ENCODE assay signal across 20 cellular contexts in the genomic region with DNA sequence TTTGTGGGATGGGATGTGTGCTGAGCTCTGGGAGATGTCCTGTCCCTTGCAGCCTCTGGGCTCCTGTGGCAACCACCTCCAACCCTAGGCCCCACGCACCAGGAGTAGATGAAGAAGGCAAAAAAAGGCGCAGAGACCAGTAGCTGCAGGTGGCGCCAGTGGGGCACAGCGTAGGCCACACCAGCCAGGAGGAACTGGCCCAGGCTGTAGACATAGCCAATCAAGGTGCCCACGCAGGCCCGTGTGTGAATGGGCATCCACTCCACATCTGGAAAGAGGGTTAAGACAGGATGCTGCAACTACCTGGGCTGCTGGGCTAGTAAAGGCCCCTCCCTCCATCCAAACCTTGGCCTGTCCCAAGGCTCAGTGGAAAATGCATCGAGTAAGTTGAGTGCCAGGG. TPM values are rescaled to one million over a fixed set of nuclear protein-coding genes. Genes with fewer than 3 reads are reported as not detected.
A peak's percentile ranks its signal among the peaks of the same experiment; 100 is the strongest.
DNase-seq lines count a peak whose midpoint lies in the region; ATAC-seq and TF ChIP-seq lines count a peak whose summit lies in the region.
"Had no signal": no experiment of that assay in that cellular context is flagged by ENCODE, and none has a peak within 500 bp of the region (broad histone marks: within the 10 kb centered on the region; RNA-seq: fewer than 3 reads in every experiment).

No MANE protein-coding gene starts in this region.

- no peak overlapping the region for H3K4me3 ChIP-seq in WERI-Rb-1 (ENCODE audit: low read depth, low read length)
- no peak overlapping the region for H3K4me3 ChIP-seq in CD8-positive, alpha-beta memory T cell (ENCODE audit: low read length)
- H3K4me3 ChIP-seq: A549, SJSA1 had no signal

- H3K36me3 ChIP-seq in WERI-Rb-1 = no peaks in the 10 kb centered on the region
- H3K36me3 ChIP-seq in CD8-positive, alpha-beta memory T cell (ENCODE audit: insufficient read depth, low read length) = no peaks in the 10 kb centered on the region
- H3K36me3 ChIP-seq: SJSA1 had no signal

- H3K9me3 Mint-ChIP-seq in CD8-positive, alpha-beta memory T cell = peaks cover 0 to 2% (median 0%) of the 10 kb centered on the region in 5 donors
- H3K9me3 Mint-ChIP-seq: CD4-positive, alpha-beta T cell; HFFc6; IgD-negative memory B cell had no signal

- H3K27me3 Mint-ChIP-seq in CD8-positive, alpha-beta memory T cell = peaks cover 14 to 43% of the 10 kb centered on the region in 2 donors

- DNase-seq in WERI-Rb-1 (peak; percentile 39), iPS-NIHi7 (ENCODE audit: extremely low spot score) (peak; percentile 52), hepatic stellate cell (ENCODE audit: low spot score) (no peak), NCI-H510A treated with DMSO at 0.1 percent for 48 hours (lab: John Stamatoyannopoulos, UW) (no peak)
- DNase-seq in CD8-positive, alpha-beta memory T cell = no peak
- DNase-seq: CD4-positive, alpha-beta T cell; DMS53; GOT3; HFFc6; NCI-H1417 treated with DMSO at 0.1 percent for 48 hours; NCI-H1930; NCI-H345 had no signal

- TF ChIP-seq CTCF in GM12872 (IDR thresholded peaks at IDR 0.05; ENCODE audit: insufficient read depth, low read depth, low read length) (peak; percentile 17; the same call in 1 of the 3 replicates), WERI-Rb-1 (IDR thresholded peaks at IDR 0.05; ENCODE audit: low read depth, low read length) (peak; percentile 71)

- no peak for TF ChIP-seq EP300 in Ishikawa (IDR thresholded peaks at IDR 0.05; ENCODE audit: borderline replicate concordance)

- H3K27ac ChIP-seq in WERI-Rb-1 = no peak overlapping the region
- no peak overlapping the region for H3K27ac ChIP-seq in CD8-positive, alpha-beta memory T cell (ENCODE audit: low read depth, low read length)
- H3K27ac ChIP-seq: A549, SJSA1 had no signal

- no peaks in the 10 kb centered on the region for H3K27me3 ChIP-seq in WERI-Rb-1 (ENCODE audit: insufficient read depth, low read depth, severe bottlenecking)
- H3K27me3 ChIP-seq in CD8-positive, alpha-beta memory T cell (ENCODE audit: insufficient read depth, low read length, poor library complexity, severe bottlenecking) = no peaks in the 10 kb centered on the region

- no peaks in the 10 kb centered on the region for H3K4me1 Mint-ChIP-seq in CD8-positive, alpha-beta memory T cell
- H3K4me1 Mint-ChIP-seq: IgD-negative memory B cell had no signal

- no peak overlapping the region for H3K4me3 Mint-ChIP-seq in CD8-positive, alpha-beta memory T cell
- H3K4me3 Mint-ChIP-seq: CD4-positive, alpha-beta T cell; HFFc6; IgD-negative memory B cell had no signal

- POLR2A ChIA-PET in CD8-positive, alpha-beta memory T cell (lab: Charles Lee) = no interaction called here

- H3K36me3 Mint-ChIP-seq in CD8-positive, alpha-beta memory T cell = no peaks in the 10 kb centered on the region
- H3K36me3 Mint-ChIP-seq: IgD-negative memory B cell had no signal

- ATAC-seq in GM19324 (IDR thresholded peaks at IDR 0.05; ENCODE audit: low FRiP score, unreplicated experiment) = no peak
- ATAC-seq: Panc1 had no signal

- TF ChIP-seq RAD21 in Ishikawa (IDR thresholded peaks at IDR 0.05; ENCODE audit: low read depth) = 0 out of 2 replicates have a peak, but pooled peaks have one; percentile 19

- no peaks in the 10 kb centered on the region for H3K4me1 ChIP-seq in CD8-positive, alpha-beta memory T cell (ENCODE audit: insufficient read depth, low read length)
- H3K4me1 ChIP-seq: A549, SJSA1 had no signal

- no peaks in the 10 kb centered on the region for H3K9me3 ChIP-seq in WERI-Rb-1 (ENCODE audit: severe bottlenecking)
- no peaks in the 10 kb centered on the region for H3K9me3 ChIP-seq in CD8-positive, alpha-beta memory T cell (ENCODE audit: low read length)
- H3K9me3 ChIP-seq: A549, SJSA1 had no signal

- no peak overlapping the region for H3K27ac Mint-ChIP-seq in CD8-positive, alpha-beta memory T cell
- H3K27ac Mint-ChIP-seq: CD4-positive, alpha-beta T cell; HFFc6; IgD-negative memory B cell had no signal

- CTCF ChIA-PET in CD8-positive, alpha-beta memory T cell (lab: Charles Lee) = no interaction called here

TF ChIP-seq in Ishikawa, 13 proteins besides CTCF, POLR2A, EP300 and RAD21:
- TF ChIP-seq YY1 (IDR thresholded peaks at IDR 0.05; ENCODE audit: low read depth) = no peak
- no peak for TF ChIP-seq CREB1 (IDR thresholded peaks at IDR 0.05; ENCODE audit: low read depth)
- TF ChIP-seq, protein P1, sequence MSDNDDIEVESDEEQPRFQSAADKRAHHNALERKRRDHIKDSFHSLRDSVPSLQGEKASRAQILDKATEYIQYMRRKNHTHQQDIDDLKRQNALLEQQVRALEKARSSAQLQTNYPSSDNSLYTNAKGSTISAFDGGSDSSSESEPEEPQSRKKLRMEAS (IDR thresholded peaks at IDR 0.05) = no peak
- TF ChIP-seq CEBPB (IDR thresholded peaks at IDR 0.05) = no peak
- TF ChIP-seq NFIC (IDR thresholded peaks at IDR 0.05) = no peak
- no peak for TF ChIP-seq TAF1 (IDR thresholded peaks at IDR 0.05; ENCODE audit: low read depth)
- no peak for TF ChIP-seq ZBTB7A (IDR thresholded peaks at IDR 0.05; ENCODE audit: low read depth)

RNA-seq across cellular contexts. Expression of a gene that starts 3.0 kb away (rescaled TPM):
- total RNA-seq in CD8-positive, alpha-beta memory T cell = not detected
- polyA plus RNA-seq in CD8-positive, alpha-beta memory T cell = not detected
- total RNA-seq: CD4-positive, alpha-beta T cell; HFFc6; SJSA1 had no signal
- polyA plus RNA-seq: A549, BJ, IgD-negative memory B cell had no signal

RNA-seq across cellular contexts. Expression of a gene that starts 33.9 kb away (rescaled TPM):
- total RNA-seq in CD8-positive, alpha-beta memory T cell = not detected
- polyA plus RNA-seq in CD8-positive, alpha-beta memory T cell = not detected
- total RNA-seq: CD4-positive, alpha-beta T cell; HFFc6; SJSA1 had no signal
- polyA plus RNA-seq: A549, BJ, IgD-negative memory B cell had no signal

Comparison
In these comparisons a context has a peak if more than half of its experiments do, and no peak if none do; other contexts are left out.
1. DNase-seq: peak in WERI-Rb-1 (single experiment) and iPS-NIHi7 (single experiment); none in hepatic stellate cell (single experiment), NCI-H510A treated with DMSO at 0.1 percent for 48 hours (single experiment) and CD8-positive, alpha-beta memory T cell (0 of 5).